In the genomic region with DNA sequence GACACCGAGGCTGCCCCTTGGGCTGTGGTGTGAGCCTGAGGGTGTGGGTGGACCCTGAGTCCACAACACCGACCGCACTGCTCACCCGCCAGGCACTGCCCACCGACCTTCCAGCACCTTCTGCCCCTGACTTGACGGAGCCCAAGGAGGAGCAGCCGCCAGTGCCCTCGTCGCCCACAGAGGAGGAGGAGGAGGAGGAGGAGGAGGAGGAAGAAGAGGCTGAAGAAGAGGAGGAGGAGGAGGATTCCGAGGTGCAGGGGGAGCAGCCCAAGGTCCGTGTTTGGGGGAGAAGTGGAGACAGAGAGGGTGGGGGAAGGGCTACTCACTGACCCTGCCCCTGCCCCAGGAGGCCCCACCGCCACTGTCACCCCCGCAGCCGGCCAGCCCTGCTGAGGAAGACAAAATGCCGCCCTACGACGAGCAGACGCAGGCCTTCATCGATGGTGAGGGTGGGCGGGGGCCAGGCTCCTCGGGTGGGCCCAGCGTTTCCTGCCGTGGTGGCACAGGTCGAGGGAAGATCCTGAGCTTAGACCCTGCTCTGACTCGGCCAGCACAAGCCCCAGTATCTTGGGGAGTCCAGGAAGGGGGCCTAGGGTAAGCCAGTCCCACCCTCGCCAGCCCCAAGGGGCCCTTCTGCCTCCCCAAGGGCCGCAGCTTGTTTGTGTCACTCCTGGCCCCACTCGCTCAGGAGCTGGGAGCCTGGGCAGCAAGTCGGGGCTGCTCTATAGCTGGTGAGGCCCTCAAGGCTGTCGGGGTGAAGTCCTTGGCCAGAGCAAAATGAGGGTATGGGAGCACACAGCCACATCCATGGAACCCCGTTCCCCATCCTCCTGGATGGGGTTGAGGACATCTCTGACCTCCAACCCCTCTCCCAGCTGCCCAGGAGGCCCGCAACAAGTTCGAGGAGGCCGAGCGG, we compare ENCODE assay signal across 22 cellular contexts. TPM values are rescaled to one million over a fixed set of nuclear protein-coding genes. Genes with fewer than 3 reads are reported as not detected.
"Had no signal": no experiment of that assay in that cellular context is flagged by ENCODE, and none has a peak within 500 bp of the region (broad histone marks: within the 10 kb centered on the region; RNA-seq: fewer than 3 reads in every experiment).

No MANE protein-coding gene starts in this region.

- H3K27ac Mint-ChIP-seq: activated CD8-positive, alpha-beta T cell treated with anti-CD3 and anti-CD28 coated beads, Interleukin-2, amount 10 ng/mL, durations not matched to agents 7 days and 5 days; activated naive CD8-positive, alpha-beta T cell treated with anti-CD3 and anti-CD28 coated beads, Interleukin-2, amount 50 U/mL, for 24 hours; activated T-helper 1 cell treated with anti-CD3 and anti-CD28 coated beads, Interleukin-12 subunit alpha, Interleukin-12 subunit beta, Interleukin-2, Interleukin-4 antibody, amounts not matched to agents 30 ng/mL and 10 ng/mL and 1 ng/mL, durations not matched to agents 14 hours and 24 hours and 36 hours; immature natural killer cell; natural killer cell treated with Interleukin-12 subunit alpha and Interleukin-12 subunit beta and Interleukin-15 and Interleukin-18, amount 100 ng/mL, for 72 hours; T-cell; T-helper 2 cell treated with Interferon-gamma antibody and Interleukin-4, amounts not matched to agents 5 μg/mL and 100 μg/mL, for 36 hours had no signal

- H3K4me3 ChIP-seq: hepatocyte, pancreas, skin epidermis, upper lobe of left lung had no signal

- H3K36me3 Mint-ChIP-seq: natural killer cell treated with Interleukin-12 subunit alpha and Interleukin-12 subunit beta and Interleukin-15 and Interleukin-18, amount 100 ng/mL, for 72 hours had no signal

- H3K4me1 Mint-ChIP-seq: activated naive CD8-positive, alpha-beta T cell treated with anti-CD3 and anti-CD28 coated beads, Interleukin-2, amount 50 U/mL, for 24 hours; immature natural killer cell had no signal

- H3K27me3 Mint-ChIP-seq: activated naive CD8-positive, alpha-beta T cell treated with anti-CD3 and anti-CD28 coated beads, Interleukin-2, amount 50 U/mL, for 24 hours; brain; natural killer cell treated with Interleukin-12 subunit alpha and Interleukin-12 subunit beta and Interleukin-15 and Interleukin-18, amount 100 ng/mL, for 72 hours; T-cell had no signal

- H3K27me3 ChIP-seq: foreskin keratinocyte, hepatocyte, pancreas, upper lobe of left lung had no signal

- DNase-seq: activated gamma-delta T cell, foreskin keratinocyte had no signal

- FAIRE-seq: pancreas had no signal

- H3K4me3 Mint-ChIP-seq: activated CD8-positive, alpha-beta T cell treated with anti-CD3 and anti-CD28 coated beads, Interleukin-2, amount 10 ng/mL, durations not matched to agents 7 days and 5 days; activated naive CD8-positive, alpha-beta T cell treated with anti-CD3 and anti-CD28 coated beads, Interleukin-2, amount 50 U/mL, for 24 hours; activated T-helper 1 cell treated with anti-CD3 and anti-CD28 coated beads, Interleukin-12 subunit alpha, Interleukin-12 subunit beta, Interleukin-2, Interleukin-4 antibody, amounts not matched to agents 30 ng/mL and 10 ng/mL and 1 ng/mL, durations not matched to agents 14 hours and 24 hours and 36 hours; brain; immature natural killer cell; memory B cell; natural killer cell treated with Interleukin-12 subunit alpha and Interleukin-12 subunit beta and Interleukin-15 and Interleukin-18, amount 100 ng/mL, for 72 hours; T-cell; T-helper 2 cell treated with Interferon-gamma antibody and Interleukin-4, amounts not matched to agents 5 μg/mL and 100 μg/mL, for 36 hours had no signal

- H3K27ac ChIP-seq: foreskin keratinocyte, hepatocyte, neutrophil, pancreas, upper lobe of left lung, VCaP had no signal

- H3K9me3 Mint-ChIP-seq: activated naive CD8-positive, alpha-beta T cell treated with anti-CD3 and anti-CD28 coated beads, Interleukin-2, amount 50 U/mL, for 24 hours; activated T-helper 1 cell treated with anti-CD3 and anti-CD28 coated beads, Interleukin-12 subunit alpha, Interleukin-12 subunit beta, Interleukin-2, Interleukin-4 antibody, amounts not matched to agents 30 ng/mL and 10 ng/mL and 1 ng/mL, durations not matched to agents 14 hours and 24 hours and 36 hours; brain; immature natural killer cell; memory B cell; natural killer cell treated with Interleukin-12 subunit alpha and Interleukin-12 subunit beta and Interleukin-15 and Interleukin-18, amount 100 ng/mL, for 72 hours; T-cell; T-helper 2 cell treated with Interferon-gamma antibody and Interleukin-4, amounts not matched to agents 5 μg/mL and 100 μg/mL, for 36 hours had no signal

- ATAC-seq: activated naive CD8-positive, alpha-beta T cell treated with anti-CD3 and anti-CD28 coated beads, Interleukin-2, amount 50 U/mL, for 24 hours had no signal

RNA-seq across cellular contexts. Expression of a gene that starts 12.7 kb away (rescaled TPM):
- total RNA-seq: activated CD8-positive, alpha-beta T cell treated with anti-CD3 and anti-CD28 coated beads, Interleukin-2, amount 10 ng/mL, durations not matched to agents 7 days and 5 days; activated T-helper 1 cell treated with anti-CD3 and anti-CD28 coated beads, Interleukin-12 subunit alpha, Interleukin-12 subunit beta, Interleukin-2, Interleukin-4 antibody, amounts not matched to agents 30 ng/mL and 10 ng/mL and 1 ng/mL, durations not matched to agents 14 hours and 24 hours and 36 hours; dermis blood vessel endothelial cell; natural killer cell treated with Interleukin-12 subunit alpha and Interleukin-12 subunit beta and Interleukin-15 and Interleukin-18, amount 100 ng/mL, for 72 hours had no signal

RNA-seq across cellular contexts. Expression of a gene that starts 28.5 kb away (rescaled TPM):
- total RNA-seq: activated CD8-positive, alpha-beta T cell treated with anti-CD3 and anti-CD28 coated beads, Interleukin-2, amount 10 ng/mL, durations not matched to agents 7 days and 5 days; activated T-helper 1 cell treated with anti-CD3 and anti-CD28 coated beads, Interleukin-12 subunit alpha, Interleukin-12 subunit beta, Interleukin-2, Interleukin-4 antibody, amounts not matched to agents 30 ng/mL and 10 ng/mL and 1 ng/mL, durations not matched to agents 14 hours and 24 hours and 36 hours; foreskin keratinocyte; natural killer cell treated with Interleukin-12 subunit alpha and Interleukin-12 subunit beta and Interleukin-15 and Interleukin-18, amount 100 ng/mL, for 72 hours had no signal

RNA-seq across cellular contexts. Expression of a gene that starts 33.2 kb away (rescaled TPM):
- total RNA-seq: dermis blood vessel endothelial cell, foreskin keratinocyte, kidney epithelial cell, liver, pulmonary artery endothelial cell, right cardiac atrium had no signal
